8 cellular contexts compared by ENCODE assay signal in the genomic region with DNA sequence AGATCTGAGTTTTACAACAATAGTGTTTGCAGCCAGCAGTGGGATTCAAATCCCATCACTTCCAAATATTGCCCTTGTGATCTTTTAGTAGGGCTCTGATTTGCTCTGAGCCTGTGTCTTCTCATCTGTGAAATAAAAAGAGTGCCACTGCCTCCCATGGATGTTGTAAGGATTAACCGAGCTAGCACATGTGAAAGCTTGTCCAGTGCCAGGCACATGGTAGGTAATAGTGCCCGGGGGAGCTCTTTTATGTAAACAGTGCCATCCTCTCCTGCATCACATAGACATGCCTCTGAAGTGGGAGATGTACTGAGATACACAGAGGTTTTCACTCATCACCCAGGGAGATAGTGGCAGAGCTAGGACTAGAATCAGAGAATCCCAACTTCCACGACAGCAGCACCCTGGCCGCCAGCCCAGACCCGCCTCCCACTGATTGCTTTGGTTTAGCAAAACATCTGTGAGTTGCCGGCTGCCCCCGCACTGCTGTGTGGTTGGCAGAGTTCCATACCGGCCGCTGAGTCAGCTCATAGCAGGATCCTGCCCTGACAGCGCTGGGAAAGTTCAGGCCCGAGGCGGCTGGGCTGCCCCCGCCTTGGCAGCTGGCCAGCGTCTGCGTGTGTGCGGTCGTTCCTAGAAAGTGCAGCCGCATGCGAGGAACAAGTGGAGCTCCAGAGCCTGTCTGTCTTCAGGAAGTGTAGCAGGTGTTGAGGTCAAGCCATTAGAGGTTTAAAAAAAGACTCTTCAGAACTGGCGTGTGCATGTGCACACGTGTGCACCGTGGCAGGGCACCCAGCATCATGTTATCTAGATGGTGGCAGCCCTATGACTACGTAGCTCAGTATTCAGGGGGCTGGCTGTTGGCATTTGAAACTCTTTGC. TPM values are rescaled to one million over a fixed set of nuclear protein-coding genes. Genes with fewer than 3 reads are reported as not detected.
DNase-seq lines count a peak whose midpoint lies in the region; ATAC-seq and TF ChIP-seq lines count a peak whose summit lies in the region.

No MANE protein-coding gene starts in this region.

- H3K9me3 Mint-ChIP-seq in central memory CD8-positive, alpha-beta T cell: no peaks in the 10 kb centered on the region

- BruUV-seq in A673 (replicated peaks; lab: Mats Ljungman, UMichigan): no TSS peak

- ATAC-seq in GM18909 (IDR thresholded peaks at IDR 0.05; ENCODE audit: poor library complexity, unreplicated experiment): peak; percentile 58
- peak; percentile 49 for ATAC-seq in HG03196 (IDR thresholded peaks at IDR 0.05; ENCODE audit: unreplicated experiment)
- peak; percentile 70 for ATAC-seq in central memory CD8-positive, alpha-beta T cell (replicated peaks; ENCODE audit: extremely low read depth, poor library complexity, severe bottlenecking)
- peak; percentile 86 for ATAC-seq in left colon

- intact Hi-C loops in A673 (cut with micrococcal nuclease; ENCODE audit: unreplicated experiment) (no loop called here), left colon (cut with DNase I, micrococcal nuclease) (loop anchor here in 1 of 2 donors (10.0 kb wide), 1 partner anchor 69 kb away; a partner anchor contains a TSS)

- POLR2A ChIA-PET in A673 (lab: Charles Lee; ENCODE audit: low non-redundant PET): interaction anchor here (0.5 kb wide), 1 partner anchor 100 kb away, joined by 4 read pairs; no protein-coding TSS in a partner anchor

- no peak overlapping the region for H3K27ac ChIP-seq in A673 (ENCODE audit: low read depth, low read length, poor library complexity, severe bottlenecking)

- H3K9me3 ChIP-seq in A673 (ENCODE audit: low read depth, low read length, poor library complexity, severe bottlenecking): no peaks in the 10 kb centered on the region

- H3K4me1 Mint-ChIP-seq in central memory CD8-positive, alpha-beta T cell: peaks cover 63% of the 10 kb centered on the region

- CTCF ChIA-PET in A673 (lab: Charles Lee): interaction anchor here (0.5 kb wide), 1 partner anchor 596 kb away, joined by 4 read pairs; no protein-coding TSS in a partner anchor

- no peaks in the 10 kb centered on the region for H3K27me3 ChIP-seq in A673 (replicated peaks; ENCODE audit: insufficient read depth, low read depth, low read length, poor library complexity)

- no peaks in the 10 kb centered on the region for H3K27me3 Mint-ChIP-seq in central memory CD8-positive, alpha-beta T cell

- peak overlapping the region; percentile 5 for H3K4me3 ChIP-seq in A673 (ENCODE audit: low read depth, low read length, poor library complexity, severe bottlenecking)

- DNase-seq in A673 (ENCODE audit: low spot score) (peak; percentile 98), NCI-H226 (peak; percentile 100), left colon (peak; percentile 95 to 96)
- DNase-seq in activated CD4-positive, CD25-positive, alpha-beta regulatory T cell treated with anti-CD3 and anti-CD28 coated beads, Interleukin-2, amount 50 U/mL, for 72 hours: peak; percentile 89
- peak; percentile 65 to 74 for DNase-seq in central memory CD8-positive, alpha-beta T cell (ENCODE audit: low spot score in 2 of 2)
- DNase-seq in stimulated activated CD4-positive, alpha-beta T cell treated with anti-CD3 and anti-CD28 coated beads, Interleukin-2, amount 100 ng/mL, for 24 hours: peak; percentile 94 to 97

- peaks cover 47% of the 10 kb centered on the region for H3K36me3 Mint-ChIP-seq in central memory CD8-positive, alpha-beta T cell (ENCODE audit: insufficient read depth)

- peak overlapping the region; percentile 84 for H3K27ac Mint-ChIP-seq in central memory CD8-positive, alpha-beta T cell (ENCODE audit: low read depth)

- H3K4me1 ChIP-seq in A673 (ENCODE audit: insufficient read depth, low read length, poor library complexity, severe bottlenecking): peaks cover 29% of the 10 kb centered on the region

- peaks cover 4% of the 10 kb centered on the region for H3K36me3 ChIP-seq in A673 (ENCODE audit: insufficient read depth, low read length, poor library complexity, severe bottlenecking)

- peak overlapping the region; percentile 60 for H3K4me3 Mint-ChIP-seq in central memory CD8-positive, alpha-beta T cell

- no peak for TF ChIP-seq CTCF in A673 (conservative IDR thresholded peaks at IDR 0.05; ENCODE audit: low read depth, low read length)

RNA-seq across cellular contexts. Expression of a gene that starts 5.0 kb away (rescaled TPM):
- 17.3 and 18.3 TPM in 2 replicates for total RNA-seq in A673 (2021)
- 10 to 100 TPM; 11.7 to 12.1 TPM for total RNA-seq in left colon
